ENCODE assay signal across 11 cellular contexts in genomic region chr22:24147666-24148065, GRCh38. TPM values are rescaled to one million over a fixed set of nuclear protein-coding genes. Genes with fewer than 3 reads are reported as not detected.
A peak's percentile ranks its signal among the peaks of the same experiment; 100 is the strongest.
DNase-seq lines count a peak whose midpoint lies in the region; ATAC-seq and TF ChIP-seq lines count a peak whose summit lies in the region.
"Had no signal": no experiment of that assay in that cellular context is flagged by ENCODE, and none has a peak within 500 bp of the region (broad histone marks: within the 10 kb centered on the region; RNA-seq: fewer than 3 reads in every experiment).

No MANE protein-coding gene starts in this region.

- TF ChIP-seq CTCF in RWPE1 (conservative IDR thresholded peaks at IDR 0.05; ENCODE audit: low read depth) (no peak), left ventricle myocardium inferior (IDR thresholded peaks at IDR 0.05; ENCODE audit: borderline replicate concordance) (no peak), gastrocnemius medialis (IDR thresholded peaks at IDR 0.05 in 4 of 5, conservative IDR thresholded peaks at IDR 0.05 in 1 of 5) (no peak)

- peak overlapping the region; percentile 76 for H3K27ac ChIP-seq in RWPE1
- H3K27ac ChIP-seq in left ventricle myocardium inferior (replicated peaks), result peak overlapping the region; percentile 91
- H3K27ac ChIP-seq in gastrocnemius medialis, result peak overlapping the region; percentile 81 to 85 (median 82)
- H3K27ac ChIP-seq: KMS-11 had no signal

- intact Hi-C loops in left ventricle myocardium inferior (cut with micrococcal nuclease), result no loop called here
- intact Hi-C loops in gastrocnemius medialis (cut with DNase I; ENCODE audit: low total_unique reads), result loop anchor here (2.0 kb wide), 1 partner anchor 15 kb away; no protein-coding TSS in a partner anchor

- H3K4me1 ChIP-seq in left ventricle myocardium inferior (peaks cover 78% of the 10 kb centered on the region), gastrocnemius medialis (peaks cover 36 to 43% of the 10 kb centered on the region in 2 donors)

- H3K27me3 ChIP-seq in left ventricle myocardium inferior (ENCODE audit: low read depth), result no peaks in the 10 kb centered on the region
- no peaks in the 10 kb centered on the region for H3K27me3 ChIP-seq in gastrocnemius medialis

- DNase-seq in COLO668 (lab: John Stamatoyannopoulos, UW; ENCODE audit: unreplicated experiment) (peak; percentile 14), RWPE1 (ENCODE audit: low spot score) (no peak), left ventricle myocardium inferior (no peak), gastrocnemius medialis (no peak), DMS 273 treated with DMSO at 0.1 percent for 48 hours (lab: John Stamatoyannopoulos, UW) (no peak), NOMO-1 treated with DMSO at 0.1 percent for 48 hours (lab: John Stamatoyannopoulos, UW; ENCODE audit: unreplicated experiment) (no peak)
- DNase-seq in NK-92 treated with Interleukin-12 subunit alpha and Interleukin-12 subunit beta, amount 100 ng/mL, for 24 hours (lab: John Stamatoyannopoulos, UW), result no peak
- DNase-seq: cerebellar nuclear complex, NCI-H524 treated with DMSO at 0.1 percent for 48 hours had no signal

- TF ChIP-seq POLR2A in gastrocnemius medialis (IDR thresholded peaks at IDR 0.05), result no peak

- in situ Hi-C loops in gastrocnemius medialis (cut with MboI; ENCODE audit: low sequenced_read_pairs in 4 of 4), result no loop called here

- CTCF ChIA-PET in RWPE1 (lab: Yijun Ruan, JAX), result no interaction called here

- no peak for ATAC-seq in gastrocnemius medialis
- ATAC-seq in GM19035 (IDR thresholded peaks at IDR 0.05; ENCODE audit: unreplicated experiment), result no peak

- POLR2A ChIA-PET in RWPE1 (lab: Yijun Ruan, JAX; ENCODE audit: low non-redundant PET), result no interaction called here

- H3K4me3 ChIP-seq in left ventricle myocardium inferior (peak overlapping the region; percentile 1), gastrocnemius medialis (no peak overlapping the region)

- H3K9me3 ChIP-seq in left ventricle myocardium inferior (replicated peaks) (no peaks in the 10 kb centered on the region), gastrocnemius medialis (no peaks in the 10 kb centered on the region)

- H3K36me3 ChIP-seq in left ventricle myocardium inferior (no peaks in the 10 kb centered on the region), gastrocnemius medialis (no peaks in the 10 kb centered on the region)

RNA-seq across cellular contexts. Expression of gene SUSD2, which starts 33.6 kb away (rescaled TPM):
- total RNA-seq in left ventricle myocardium inferior (3.2 TPM), gastrocnemius medialis (1 to 10 TPM in 3 of 4 donors, under 1 TPM in 1; 0.76 to 4.1 (median 1.6) TPM)
